Comparison of ENCODE assay signal across 9 cellular contexts in the genomic region with DNA sequence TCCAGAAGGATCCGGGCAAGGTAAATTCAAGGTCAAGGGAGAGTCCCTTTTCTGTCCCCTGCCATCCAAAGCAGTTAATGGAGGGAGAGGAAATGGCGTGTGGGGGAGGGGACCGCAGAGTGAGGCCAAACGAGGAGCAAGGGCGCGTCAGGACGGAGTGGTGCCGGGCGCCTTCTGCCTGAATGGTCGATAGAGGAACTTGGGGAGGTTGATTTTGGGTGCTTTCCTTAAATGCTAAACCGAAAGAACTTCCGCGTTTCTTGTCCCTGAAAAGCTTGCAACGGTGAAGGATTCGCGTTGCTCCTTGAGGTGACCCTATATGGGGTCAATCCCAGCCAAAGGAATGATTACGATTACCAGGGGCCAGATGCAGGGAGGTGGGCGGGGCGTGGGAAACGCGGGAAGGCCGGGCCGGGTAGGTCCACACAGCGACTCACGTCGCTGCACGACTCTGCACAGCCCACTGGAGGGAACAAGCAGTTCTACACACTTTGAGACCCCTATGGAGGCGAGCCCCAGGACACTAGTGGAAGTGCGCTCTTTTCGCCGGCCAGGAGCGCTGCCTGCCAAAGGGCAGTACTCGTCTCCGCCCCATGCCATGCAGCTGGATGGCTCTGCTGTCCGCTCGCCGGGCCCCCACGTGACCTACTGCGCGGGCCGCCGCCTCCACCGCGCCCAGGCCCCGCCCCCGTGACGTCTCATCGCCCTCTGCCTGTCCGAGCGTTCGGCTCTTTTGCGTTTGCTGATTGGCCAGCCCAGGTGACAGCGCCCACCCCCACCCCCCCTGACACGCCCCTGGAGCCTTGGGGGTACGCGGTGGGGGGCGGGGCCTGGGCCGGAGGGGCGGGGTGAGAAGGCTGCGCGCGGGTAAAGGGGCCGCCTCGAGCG. TPM values are rescaled to one million over a fixed set of nuclear protein-coding genes. Genes with fewer than 3 reads are reported as not detected.
DNase-seq lines count a peak whose midpoint lies in the region; ATAC-seq, FAIRE-seq and TF ChIP-seq lines count a peak whose summit lies in the region.
"Had no signal": no experiment of that assay in that cellular context is flagged by ENCODE, and none has a peak within 500 bp of the region (broad histone marks: within the 10 kb centered on the region; RNA-seq: fewer than 3 reads in every experiment).

No MANE protein-coding gene starts in this region.

- H3K4me3 ChIP-seq in HepG2 (replicated peaks in 1 of 3; ENCODE audit: insufficient read depth in 1 of 3, low read depth in 2 of 3, low read length in 3 of 3) = peak overlapping the region; percentile 46 to 72 (median 52)

- FAIRE-seq in HepG2 (lab: Jason Lieb, UNC) = peak; percentile 64
- FAIRE-seq: endometrium had no signal

- CTCF ChIA-PET in activated CD4-positive, alpha-beta T cell treated with anti-CD3 and anti-CD28 coated beads, Interleukin-2, amount 10 ng/mL, durations not matched to agents 7 days and 5 days (lab: Charles Lee) = interaction anchor here (1.1 kb wide), 1 partner anchor 60 kb away, joined by 3 read pairs; no protein-coding TSS in a partner anchor
- CTCF ChIA-PET in HepG2 (lab: Yijun Ruan, JAX; ENCODE audit: low intra/inter-chr PET ratio, low total read pairs) = no interaction called here

- peak overlapping the region; percentile 82 for H3K9ac ChIP-seq in HepG2 (ENCODE audit: insufficient read depth, low read depth, low read length)

- H2AFZ ChIP-seq in HepG2 (ENCODE audit: low read length) = no peak overlapping the region

- 0 out of 5 replicates have a peak, but pooled peaks cover 0 to 2% of the 10 kb centered on the region in 2 experiments for H3K36me3 ChIP-seq in HepG2 (replicated peaks in 1 of 2; ENCODE audit: control insufficient read depth in 1 of 2, insufficient read depth in 2 of 2, low read length in 2 of 2)

- peaks cover 37% of the 10 kb centered on the region for H3K79me2 ChIP-seq in HepG2 (ENCODE audit: insufficient read depth, low read length)

- H3K9me3 Mint-ChIP-seq in activated CD4-positive, alpha-beta T cell treated with anti-CD3 and anti-CD28 coated beads, Interleukin-2, amount 10 ng/mL, durations not matched to agents 7 days and 5 days = no peaks in the 10 kb centered on the region

- peak; percentile 51 for TF ChIP-seq RAD21 in HepG2 (CRISPR knock-in tag; IDR thresholded peaks at IDR 0.05)

- ATAC-seq in GM19351 (IDR thresholded peaks at IDR 0.05; ENCODE audit: unreplicated experiment) (peak; percentile 78), HG03469 (IDR thresholded peaks at IDR 0.05; ENCODE audit: unreplicated experiment) (peak; percentile 87), HepG2 (peak; percentile 89)

- no peak for TF ChIP-seq CTCF in HepG2 (CRISPR knock-in tag; IDR thresholded peaks at IDR 0.05)

- peaks cover 66% of the 10 kb centered on the region for H3K4me1 ChIP-seq in HepG2 (ENCODE audit: insufficient read depth, low read length)

- peak in 1 of 2 experiments; percentile 84; a peak in 3 of 4 replicates for TF ChIP-seq POLR2A in HepG2 (IDR thresholded peaks at IDR 0.05; ENCODE audit: insufficient read depth in 1 of 2, low read depth in 2 of 2, low read length in 2 of 2)

- peak overlapping the region; percentile 96 for H3K27ac ChIP-seq in HepG2 (ENCODE audit: extremely low read length, insufficient read depth, low read length)

- H3K27me3 Mint-ChIP-seq in activated CD4-positive, alpha-beta T cell treated with anti-CD3 and anti-CD28 coated beads, Interleukin-2, amount 10 ng/mL, durations not matched to agents 7 days and 5 days = no peaks in the 10 kb centered on the region

- peaks cover 53% of the 10 kb centered on the region for H3K4me1 Mint-ChIP-seq in activated CD4-positive, alpha-beta T cell treated with anti-CD3 and anti-CD28 coated beads, Interleukin-2, amount 10 ng/mL, durations not matched to agents 7 days and 5 days

- WGBS in HepG2 (ENCODE audit: low lambda C conversion rate) = 1% methylated on average over 9 of the region's 65 CpGs

- H4K20me1 ChIP-seq in HepG2 (ENCODE audit: insufficient read depth, low read length) = no peaks in the 10 kb centered on the region

- POLR2A ChIA-PET in activated CD4-positive, alpha-beta T cell treated with anti-CD3 and anti-CD28 coated beads, Interleukin-2, amount 10 ng/mL, durations not matched to agents 7 days and 5 days (lab: Charles Lee) = no interaction called here
- POLR2A ChIA-PET in HepG2 (lab: Yijun Ruan, JAX) = interaction anchor here (0.7 to 4.8 kb wide), 6 partner anchors 10 to 27 kb away, joined by 3 to 37 read pairs (median 3); no protein-coding TSS in a partner anchor

- in situ Hi-C loops in HepG2 (cut with HindIII; ENCODE audit: extremely low pct_ligation_motif_present, low pct_unique_long_range_greater_than_20kb) = no loop called here

- intact Hi-C loops in HepG2 (cut with micrococcal nuclease; ENCODE audit: unreplicated experiment) = no loop called here

- H3K27ac Mint-ChIP-seq in activated CD4-positive, alpha-beta T cell treated with anti-CD3 and anti-CD28 coated beads, Interleukin-2, amount 10 ng/mL, durations not matched to agents 7 days and 5 days = peak overlapping the region; percentile 97

- peak overlapping the region; percentile 82 for H3K4me2 ChIP-seq in HepG2 (ENCODE audit: low read depth, low read length)

- DNase-seq in C1 segment of cervical spinal cord (lab: John Stamatoyannopoulos, UW) (peak; percentile 36 to 95 (median 86)), NCI-H526 treated with DMSO at 0.1 percent for 48 hours (lab: John Stamatoyannopoulos, UW) (peak; percentile 86), dedifferentiated amniotic fluid mesenchymal stem cell (ENCODE audit: extremely low spot score) (peak; percentile 77), HepG2 (ENCODE audit: low spot score) (peak; percentile 85)
- DNase-seq in activated CD4-positive, alpha-beta T cell treated with anti-CD3 and anti-CD28 coated beads, Interleukin-2, amount 10 ng/mL, durations not matched to agents 7 days and 5 days = peak; percentile 91
- peak; percentile 79 for DNase-seq in stimulated activated CD4-positive, alpha-beta T cell treated with anti-CD3 and anti-CD28 coated beads, Interleukin-2, amount 100 ng/mL, for 4 hours (ENCODE audit: low read depth)

- H3K9me3 ChIP-seq in HepG2 (ENCODE audit: low read length) = no peaks in the 10 kb centered on the region

- peaks cover 6% of the 10 kb centered on the region for H3K36me3 Mint-ChIP-seq in activated CD4-positive, alpha-beta T cell treated with anti-CD3 and anti-CD28 coated beads, Interleukin-2, amount 10 ng/mL, durations not matched to agents 7 days and 5 days (ENCODE audit: low read depth)

- TSS peak; percentile 91 for BruUV-seq in HepG2 (replicated peaks; lab: Mats Ljungman, UMichigan)

- peak overlapping the region; percentile 82 for H3K4me3 Mint-ChIP-seq in activated CD4-positive, alpha-beta T cell treated with anti-CD3 and anti-CD28 coated beads, Interleukin-2, amount 10 ng/mL, durations not matched to agents 7 days and 5 days

- no peaks in the 10 kb centered on the region; a peak in 1 of 5 replicates for H3K27me3 ChIP-seq in HepG2 (ENCODE audit: control insufficient read depth in 1 of 2, insufficient read depth in 2 of 2, low read length in 2 of 2)

- no peak for TF ChIP-seq EP300 in HepG2 (IDR thresholded peaks at IDR 0.05; ENCODE audit: low read depth in 2 of 2, low read length in 2 of 2)
- TF ChIP-seq EP300 in HepG2 (CRISPR knock-in tag; IDR thresholded peaks at IDR 0.05; ENCODE audit: borderline replicate concordance) = no peak

TF ChIP-seq in HepG2, 621 proteins besides CTCF, POLR2A, EP300 and RAD21 (continues in another document):
- TF ChIP-seq CHD2 (IDR thresholded peaks at IDR 0.05; ENCODE audit: low read depth, low read length) (no peak), ZNF564 (CRISPR knock-in tag; IDR thresholded peaks at IDR 0.05) (no peak)

RNA-seq across cellular contexts. Expression of gene GK, which starts 0.5 kb away (rescaled TPM):
- 10 to 100 TPM; 19.5 to 20.7 TPM for total RNA-seq in activated CD4-positive, alpha-beta T cell treated with anti-CD3 and anti-CD28 coated beads, Interleukin-2, amount 10 ng/mL, durations not matched to agents 7 days and 5 days
- total RNA-seq in HepG2 (2016; rRNA removed; fragmentation: Illumina TruSeq; extraction: Trizol) = 64.2 and 91.1 TPM in 2 replicates
- total RNA-seq in HepG2 (2016; cell fraction: cytosol; rRNA removed; fragmentation: Illumina TruSeq; extraction: Trizol; ENCODE audit: low read depth) = 8.4 and 10.9 TPM in 2 replicates
- 66.0 and 90.6 TPM in 2 replicates for total RNA-seq in HepG2 (2016; cell fraction: insoluble cytoplasmic fraction; rRNA removed; fragmentation: Illumina TruSeq; extraction: Trizol)
- 16.0 and 19.5 TPM in 2 replicates for total RNA-seq in HepG2 (2016; cell fraction: membrane; rRNA removed; fragmentation: Illumina TruSeq; extraction: Trizol)
- 61.7 and 67.1 TPM in 2 replicates for total RNA-seq in HepG2 (2016; cell fraction: nucleus; rRNA removed; fragmentation: Illumina TruSeq; extraction: Trizol)
- 265 and 274 TPM in 2 replicates for polyA plus RNA-seq in HepG2 (2011; rRNA removed)
- polyA plus RNA-seq in HepG2 (2011; cell fraction: cytosol; rRNA removed) = 91.6 and 146 TPM in 2 replicates
- 267 and 310 TPM in 2 replicates for polyA plus RNA-seq in HepG2 (2011; cell fraction: nucleus; rRNA removed)
- 133 and 173 TPM in 2 replicates for polyA plus RNA-seq in HepG2 (2012)
- polyA plus RNA-seq in HepG2 (2016; cell fraction: cytosol; fragmentation: Illumina TruSeq; extraction: Trizol; ENCODE audit: low read depth) = 4.9 and 5.5 TPM in 2 replicates
- 71.8 and 74.5 TPM in 2 replicates for polyA plus RNA-seq in HepG2 (2016; cell fraction: insoluble cytoplasmic fraction; fragmentation: Illumina TruSeq; extraction: Trizol; ENCODE audit: low read depth)
- 8.3 and 9.0 TPM in 2 replicates for polyA plus RNA-seq in HepG2 (2016; cell fraction: membrane; fragmentation: Illumina TruSeq; extraction: Trizol; ENCODE audit: low read depth)
- 71.3 and 81.0 TPM in 2 replicates for polyA plus RNA-seq in HepG2 (2016; cell fraction: nucleus; fragmentation: Illumina TruSeq; extraction: Trizol; ENCODE audit: insufficient read depth, low read depth)
- polyA minus RNA-seq in HepG2 (2011; rRNA and poly(A)+ RNA removed; ENCODE audit: low replicate concordance) = 11.6 and 131 TPM in 2 replicates
- polyA minus RNA-seq in HepG2 (2011; cell fraction: cytosol; rRNA and poly(A)+ RNA removed) = 129 and 164 TPM in 2 replicates
- polyA minus RNA-seq in HepG2 (2011; cell fraction: nucleus; rRNA and poly(A)+ RNA removed) = 724 and 744 TPM in 2 replicates

Comparison
In these comparisons a context has a peak if more than half of its experiments do, and no peak if none do; other contexts are left out.
1. Peak in every context shown above with its lines: DNase-seq, ATAC-seq, H3K4me3 ChIP-seq and H3K27ac ChIP-seq.